In the genomic region with DNA sequence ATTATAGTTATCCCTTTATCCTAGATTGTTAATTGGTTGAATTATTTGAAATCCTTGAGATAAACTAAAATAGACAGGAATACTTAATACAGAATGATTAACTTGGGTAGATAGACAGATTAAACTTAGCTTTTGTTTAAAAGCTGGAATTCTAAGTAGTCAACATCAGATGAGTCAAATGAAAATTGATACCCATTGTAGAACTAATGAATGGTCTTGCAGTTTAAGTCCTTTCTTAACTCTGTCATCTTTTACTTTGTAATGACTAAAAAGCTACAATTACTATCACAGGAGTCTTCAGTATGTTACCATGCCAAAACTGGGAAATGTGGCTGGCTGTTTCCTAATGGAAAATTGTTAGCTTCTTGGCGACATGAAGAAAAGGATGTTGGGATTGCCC, we compare ENCODE assay signal across 9 cellular contexts. TPM values are rescaled to one million over a fixed set of nuclear protein-coding genes. Genes with fewer than 3 reads are reported as not detected.
DNase-seq lines count a peak whose midpoint lies in the region; ATAC-seq and TF ChIP-seq lines count a peak whose summit lies in the region.
"Had no signal": no experiment of that assay in that cellular context is flagged by ENCODE, and none has a peak within 500 bp of the region (broad histone marks: within the 10 kb centered on the region; RNA-seq: fewer than 3 reads in every experiment).

No MANE protein-coding gene starts in this region.

- H3F3A ChIP-seq in Loucy (ENCODE audit: low read depth) = no peaks in the 10 kb centered on the region; the same call in 1 of the 2 replicates

- CTCF ChIA-PET in MCF 10A (lab: Yijun Ruan, JAX) (interaction anchor here (0.6 to 2.9 kb wide), 4 partner anchors 10 to 25 kb away, joined by 3 to 16 read pairs (median 4); no protein-coding TSS in a partner anchor), GM10248 (lab: Yijun Ruan, JAX) (interaction anchor here (1.8 to 3.1 kb wide), 3 partner anchors 11 to 24 kb away, joined by 5 to 11 read pairs (median 10); no protein-coding TSS in a partner anchor)

- no peaks in the 10 kb centered on the region for H3K27me3 Mint-ChIP-seq in MCF 10A (ENCODE audit: insufficient read depth, unreplicated experiment)
- H3K27me3 Mint-ChIP-seq in neural crest cell (ENCODE audit: low read depth) = no peaks in the 10 kb centered on the region
- peaks cover 63% of the 10 kb centered on the region for H3K27me3 Mint-ChIP-seq in progenitor cell of endocrine pancreas

- TF ChIP-seq CTCF in Loucy (conservative IDR thresholded peaks at IDR 0.05; ENCODE audit: low read length) (no peak), MCF 10A (IDR thresholded peaks at IDR 0.05; ENCODE audit: unreplicated experiment) (no peak), neural crest cell (conservative IDR thresholded peaks at IDR 0.05) (no peak), progenitor cell of endocrine pancreas (IDR thresholded peaks at IDR 0.05; ENCODE audit: unreplicated experiment) (no peak), GM10248 (IDR thresholded peaks at IDR 0.05; ENCODE audit: control extremely low read depth, extremely low read depth, low read depth, missing control alignments) (no peak)

- H3K9ac ChIP-seq in BLaER1 treated with 17β-estradiol and CSF1 and Interleukin-3, amounts not matched to agents 10 nM and 100 nM = peak overlapping the region in 4 of 11 experiments; percentile 79 to 90 (median 86); a peak in 6 of 22 replicates
- H3K9ac ChIP-seq in Loucy (ENCODE audit: low read depth, low read length, poor library complexity, severe bottlenecking) = peak overlapping the region; percentile 83

- ATAC-seq in HG02571 (IDR thresholded peaks at IDR 0.05; ENCODE audit: unreplicated experiment) = no peak

- intact Hi-C loops in MCF 10A (cut with micrococcal nuclease) = no loop called here

- no peaks in the 10 kb centered on the region for H3K79me2 ChIP-seq in Loucy (ENCODE audit: insufficient read depth, low read length)

- peaks cover 27% of the 10 kb centered on the region for H3K4me1 Mint-ChIP-seq in MCF 10A (ENCODE audit: insufficient read depth, unreplicated experiment)
- peaks cover 26% of the 10 kb centered on the region for H3K4me1 Mint-ChIP-seq in neural crest cell
- no peaks in the 10 kb centered on the region for H3K4me1 Mint-ChIP-seq in progenitor cell of endocrine pancreas (ENCODE audit: low read depth)

- H3K4me1 ChIP-seq in BLaER1 treated with 17β-estradiol and CSF1 and Interleukin-3, amounts not matched to agents 10 nM and 100 nM = peaks cover 4 to 35% (median 15%) of the 10 kb centered on the region in 10 experiments; a peak in 18 of 20 replicates
- H3K4me1 ChIP-seq in Loucy (ENCODE audit: insufficient read depth, low read length, poor library complexity, severe bottlenecking) = peaks cover 18% of the 10 kb centered on the region

- no peaks in the 10 kb centered on the region for H3K36me3 ChIP-seq in BLaER1 treated with 17β-estradiol and CSF1 and Interleukin-3, amounts not matched to agents 10 nM and 100 nM
- H3K36me3 ChIP-seq in Loucy (ENCODE audit: insufficient read depth, low read length) = no peaks in the 10 kb centered on the region

- POLR2A ChIA-PET in MCF 10A (lab: Yijun Ruan, JAX) (interaction anchor here (0.5 to 7.3 kb wide), 9 partner anchors 12 to 1232 kb away, joined by 3 to 241 read pairs (median 11); a partner anchor contains a TSS), GM10248 (lab: Yijun Ruan, JAX) (no interaction called here)

- BruUV-seq in MCF 10A (replicated peaks; lab: Mats Ljungman, UMichigan) = no TSS peak

- H3K4me3 Mint-ChIP-seq in MCF 10A (ENCODE audit: unreplicated experiment) (peak overlapping the region; percentile 76), neural crest cell (peak overlapping the region; percentile 69), progenitor cell of endocrine pancreas (ENCODE audit: low read depth) (no peak overlapping the region)

- no peaks in the 10 kb centered on the region for H4K20me1 ChIP-seq in BLaER1 treated with 17β-estradiol and CSF1 and Interleukin-3, amounts not matched to agents 10 nM and 100 nM
- H4K20me1 ChIP-seq in Loucy (ENCODE audit: insufficient read depth, low read length, poor library complexity, severe bottlenecking) = no peaks in the 10 kb centered on the region

- H3K9me3 Mint-ChIP-seq in MCF 10A (ENCODE audit: unreplicated experiment) = no peaks in the 10 kb centered on the region
- H3K9me3 Mint-ChIP-seq in neural crest cell = no peaks in the 10 kb centered on the region
- H3K9me3 Mint-ChIP-seq in progenitor cell of endocrine pancreas (ENCODE audit: low read depth) = no peaks in the 10 kb centered on the region

- H3K9me3 ChIP-seq in BLaER1 treated with 17β-estradiol and CSF1 and Interleukin-3, amounts not matched to agents 10 nM and 100 nM (replicated peaks in 1 of 11) = no peaks in the 10 kb centered on the region
- no peaks in the 10 kb centered on the region for H3K9me3 ChIP-seq in Loucy (ENCODE audit: insufficient read depth, low read depth, low read length)

- H3K4me3 ChIP-seq in BLaER1 treated with 17β-estradiol and CSF1 and Interleukin-3, amounts not matched to agents 10 nM and 100 nM = peak overlapping the region in 3 of 10 experiments; percentile 61 to 65 (median 61); a peak in 4 of 20 replicates
- H3K4me3 ChIP-seq in Loucy (ENCODE audit: low read length, poor library complexity, severe bottlenecking) = peak overlapping the region; percentile 75

- H3K4me2 ChIP-seq in BLaER1 treated with 17β-estradiol and CSF1 and Interleukin-3, amounts not matched to agents 10 nM and 100 nM = peak overlapping the region; percentile 59 to 88 (median 69); a peak in 18 of 22 replicates
- peak overlapping the region; percentile 69 for H3K4me2 ChIP-seq in Loucy (ENCODE audit: low read depth, low read length, poor library complexity, severe bottlenecking)

- H3K9me2 ChIP-seq in Loucy (replicated peaks; ENCODE audit: low read depth, low read length) = no peaks in the 10 kb centered on the region

- peak overlapping the region in 10 of 11 experiments; percentile 71 to 96 (median 76); a peak in 17 of 22 replicates for H3K27ac ChIP-seq in BLaER1 treated with 17β-estradiol and CSF1 and Interleukin-3, amounts not matched to agents 10 nM and 100 nM

- DNase-seq in MCF 10A (ENCODE audit: unreplicated experiment) (no peak), neural crest cell (ENCODE audit: low read depth, low spot score) (no peak), NCI-H1092 treated with DMSO at 0.1 percent for 48 hours (lab: John Stamatoyannopoulos, UW) (no peak), progenitor cell of endocrine pancreas (ENCODE audit: low spot score, unreplicated experiment) (no peak), GM10248 (ENCODE audit: extremely low spot score) (no peak)
- DNase-seq: activated gamma-delta T cell had no signal

- H3K36me3 Mint-ChIP-seq in MCF 10A (ENCODE audit: insufficient read depth, unreplicated experiment) (peaks cover 6% of the 10 kb centered on the region), neural crest cell (ENCODE audit: low read depth) (no peaks in the 10 kb centered on the region), progenitor cell of endocrine pancreas (ENCODE audit: insufficient read depth) (no peaks in the 10 kb centered on the region)

- H3K27ac Mint-ChIP-seq in MCF 10A (ENCODE audit: low read depth, unreplicated experiment) (peak overlapping the region; percentile 97), neural crest cell (ENCODE audit: unreplicated experiment) (peak overlapping the region; percentile 78), progenitor cell of endocrine pancreas (no peak overlapping the region)

- no peak overlapping the region; the same call in 1 of the 2 replicates for H2AFZ ChIP-seq in Loucy (ENCODE audit: low read length)

- H3K27me3 ChIP-seq in BLaER1 treated with 17β-estradiol and CSF1 and Interleukin-3, amounts not matched to agents 10 nM and 100 nM = no peaks in the 10 kb centered on the region
- H3K27me3 ChIP-seq in Loucy (ENCODE audit: insufficient read depth, low read length, poor library complexity, severe bottlenecking) = no peaks in the 10 kb centered on the region

RNA-seq across cellular contexts. Expression of a gene that starts 20.3 kb away (rescaled TPM):
- total RNA-seq in MCF 10A (2022) (731 and 810 TPM in 2 replicates), neural crest cell (6.2 and 6.6 TPM in 2 replicates), progenitor cell of endocrine pancreas (1.1 and 3.1 TPM in 2 replicates)

Comparison
In these comparisons a context has a peak if more than half of its experiments do, and no peak if none do; other contexts are left out.
1. RNA of a gene that starts 20.3 kb away (total RNA-seq): 731 to 810 TPM in MCF 10A; 6.2 to 6.6 TPM in neural crest cell and 1.1 to 3.1 TPM in progenitor cell of endocrine pancreas; every median in the first group is over 10 times any median in the second.